11 cellular contexts compared by ENCODE assay signal in the genomic region with DNA sequence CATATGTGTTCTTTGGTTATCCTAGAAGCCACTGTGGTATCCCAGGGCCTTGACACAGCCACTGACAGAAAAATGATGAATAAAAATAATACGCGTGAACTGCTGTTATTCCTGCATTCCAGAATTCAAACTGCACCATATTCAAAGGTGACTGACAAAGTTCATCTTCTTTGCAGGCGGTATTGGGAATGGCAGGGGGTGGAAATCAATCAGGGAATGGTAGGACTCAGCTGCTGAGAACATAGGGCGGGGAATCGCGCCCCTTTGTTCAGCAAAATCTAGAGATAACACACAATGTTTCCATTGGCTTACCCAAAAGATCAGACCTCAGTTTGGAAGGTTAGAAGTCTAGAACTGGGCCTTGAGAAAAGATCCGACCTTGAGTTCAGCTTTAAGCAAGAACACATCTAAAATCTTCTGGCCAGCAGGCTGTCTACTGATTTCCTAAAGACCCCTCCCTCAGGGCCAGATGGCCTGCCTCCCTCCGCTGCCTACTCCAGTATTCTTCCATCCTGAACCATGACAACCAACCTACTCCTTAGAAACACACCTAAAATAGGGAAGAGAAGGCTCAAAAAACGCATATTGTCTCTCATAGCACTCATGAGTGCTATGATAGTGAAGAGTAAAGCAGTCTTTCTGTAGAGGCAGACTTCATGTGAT. TPM values are rescaled to one million over a fixed set of nuclear protein-coding genes. Genes with fewer than 3 reads are reported as not detected.
DNase-seq lines count a peak whose midpoint lies in the region; ATAC-seq and TF ChIP-seq lines count a peak whose summit lies in the region.
"Had no signal": no experiment of that assay in that cellular context is flagged by ENCODE, and none has a peak within 500 bp of the region (broad histone marks: within the 10 kb centered on the region; RNA-seq: fewer than 3 reads in every experiment).

No MANE protein-coding gene starts in this region.

- H4K20me1 ChIP-seq in smooth muscle cell (ENCODE audit: low read depth), result no peaks in the 10 kb centered on the region

- peaks cover 4% of the 10 kb centered on the region for H3F3A ChIP-seq in smooth muscle cell (ENCODE audit: low read depth)

- ATAC-seq in HG02973 (IDR thresholded peaks at IDR 0.05; ENCODE audit: unreplicated experiment), result no peak
- ATAC-seq: gastrocnemius medialis had no signal

- H3K36me3 Mint-ChIP-seq in T-helper 2 cell treated with Interferon-gamma antibody and Interleukin-4, amounts not matched to agents 5 μg/mL and 100 μg/mL, for 36 hours (ENCODE audit: low read depth), result no peaks in the 10 kb centered on the region

- H3K9me3 Mint-ChIP-seq in T-helper 2 cell treated with Interferon-gamma antibody and Interleukin-4, amounts not matched to agents 5 μg/mL and 100 μg/mL, for 36 hours, result no peaks in the 10 kb centered on the region

- H3K4me2 ChIP-seq in smooth muscle cell, result no peak overlapping the region

- peak overlapping the region; percentile 96 for H3K27ac Mint-ChIP-seq in T-helper 2 cell treated with Interferon-gamma antibody and Interleukin-4, amounts not matched to agents 5 μg/mL and 100 μg/mL, for 36 hours

- H3K27me3 Mint-ChIP-seq in T-helper 2 cell treated with Interferon-gamma antibody and Interleukin-4, amounts not matched to agents 5 μg/mL and 100 μg/mL, for 36 hours (ENCODE audit: low read depth), result no peaks in the 10 kb centered on the region

- no peak overlapping the region for H3K9ac ChIP-seq in smooth muscle cell (ENCODE audit: low read depth)

- no peaks in the 10 kb centered on the region for H3K79me2 ChIP-seq in smooth muscle cell (ENCODE audit: low read depth)

- peaks cover 67% of the 10 kb centered on the region for H3K4me1 Mint-ChIP-seq in T-helper 2 cell treated with Interferon-gamma antibody and Interleukin-4, amounts not matched to agents 5 μg/mL and 100 μg/mL, for 36 hours (ENCODE audit: low read depth)

- no peak for DNase-seq in T-helper 2 cell treated with Interferon-gamma antibody and Interleukin-4, amounts not matched to agents 5 μg/mL and 100 μg/mL, for 36 hours (ENCODE audit: low spot score)
- DNase-seq in T-helper 2 cell (no peak), NCI-H82 treated with DMSO at 0.1 percent for 48 hours (lab: John Stamatoyannopoulos, UW; ENCODE audit: unreplicated experiment) (peak; percentile 35), retina (peak; percentile 47), GM13977 (ENCODE audit: low spot score) (no peak), smooth muscle cell (lab: John Stamatoyannopoulos, UW; ENCODE audit: unreplicated experiment) (no peak)
- no peak for DNase-seq in effector memory CD4-positive, alpha-beta T cell
- DNase-seq: gastrocnemius medialis, OCI-M1, ovary had no signal

- H3K27ac ChIP-seq in effector memory CD4-positive, alpha-beta T cell (ENCODE audit: insufficient read depth, low read length, poor library complexity, severe bottlenecking), result peak overlapping the region; percentile 69
- H3K27ac ChIP-seq in smooth muscle cell (ENCODE audit: low read depth), result no peak overlapping the region
- H3K27ac ChIP-seq: gastrocnemius medialis, ovary had no signal

- no peaks in the 10 kb centered on the region for H3K36me3 ChIP-seq in effector memory CD4-positive, alpha-beta T cell (ENCODE audit: control insufficient read depth, insufficient read depth, low read length)
- H3K36me3 ChIP-seq in smooth muscle cell (ENCODE audit: low read depth), result no peaks in the 10 kb centered on the region
- H3K36me3 ChIP-seq: gastrocnemius medialis, ovary had no signal

- WGBS in smooth muscle cell (ENCODE audit: low lambda C conversion rate), result 93% methylated on average over 9 of the region's 9 CpGs

- peak overlapping the region; percentile 87 for H3K4me3 Mint-ChIP-seq in T-helper 2 cell treated with Interferon-gamma antibody and Interleukin-4, amounts not matched to agents 5 μg/mL and 100 μg/mL, for 36 hours

- peaks cover 50% of the 10 kb centered on the region for H3K4me1 ChIP-seq in effector memory CD4-positive, alpha-beta T cell (ENCODE audit: control insufficient read depth, insufficient read depth, low read length, poor library complexity, severe bottlenecking)
- H3K4me1 ChIP-seq in smooth muscle cell (ENCODE audit: low read depth), result peaks cover 24% of the 10 kb centered on the region

- no peak for TF ChIP-seq CTCF in GM13977 (IDR thresholded peaks at IDR 0.05; ENCODE audit: extremely low read depth, insufficient read depth, missing control alignments)
- no peak for TF ChIP-seq CTCF in smooth muscle cell (IDR thresholded peaks at IDR 0.05; ENCODE audit: borderline replicate concordance, insufficient read depth, poor library complexity, severe bottlenecking)

- no peaks in the 10 kb centered on the region for H3K9me3 ChIP-seq in effector memory CD4-positive, alpha-beta T cell (ENCODE audit: control insufficient read depth, low read length)
- H3K9me3 ChIP-seq in smooth muscle cell (replicated peaks; ENCODE audit: low read depth), result no peaks in the 10 kb centered on the region
- H3K9me3 ChIP-seq: gastrocnemius medialis, ovary had no signal

- in situ Hi-C loops in GM13977 (cut with MboI; ENCODE audit: low pct_unique_long_range_greater_than_20kb, low sequenced_read_pairs, unreplicated experiment), result no loop called here

- H2AFZ ChIP-seq in smooth muscle cell (ENCODE audit: low read depth), result no peak overlapping the region

- H3K4me3 ChIP-seq in effector memory CD4-positive, alpha-beta T cell (ENCODE audit: insufficient read depth, low read depth, low read length, poor library complexity, severe bottlenecking), result no peak overlapping the region
- no peak overlapping the region for H3K4me3 ChIP-seq in smooth muscle cell
- H3K4me3 ChIP-seq: ovary had no signal

- H3K27me3 ChIP-seq in effector memory CD4-positive, alpha-beta T cell (replicated peaks; ENCODE audit: control insufficient read depth, insufficient read depth, low read length, poor library complexity, severe bottlenecking), result no peaks in the 10 kb centered on the region
- H3K27me3 ChIP-seq in smooth muscle cell (ENCODE audit: low read depth), result no peaks in the 10 kb centered on the region
- H3K27me3 ChIP-seq: gastrocnemius medialis, ovary had no signal

RNA-seq across cellular contexts. Expression of a gene that starts 34.1 kb away (rescaled TPM):
- 2.0 and 3.1 TPM in 2 replicates for total RNA-seq in smooth muscle cell
- polyA plus RNA-seq in smooth muscle cell, result 2.3 and 3.1 TPM in 2 replicates

Comparison
In these comparisons a context has a peak if more than half of its experiments do, and no peak if none do; other contexts are left out.
1. DNase-seq: peak in NCI-H82 treated with DMSO at 0.1 percent for 48 hours (single experiment) and retina (single experiment); none in T-helper 2 cell treated with Interferon-gamma antibody and Interleukin-4, amounts not matched to agents 5 μg/mL and 100 μg/mL, for 36 hours (single experiment), T-helper 2 cell (0 of 5), effector memory CD4-positive, alpha-beta T cell (0 of 3), GM13977 (single experiment) and smooth muscle cell (single experiment).